18 cellular contexts compared by ENCODE assay signal in genomic region chr11:13102865-13103539, GRCh38.
"Had no signal": no experiment of that assay in that cellular context is flagged by ENCODE, and none has a peak within 500 bp of the region (broad histone marks: within the 10 kb centered on the region; RNA-seq: fewer than 3 reads in every experiment).

No MANE protein-coding gene starts in this region.

- H3K36me3 Mint-ChIP-seq: activated CD4-positive, alpha-beta memory T cell treated with anti-CD3 and anti-CD28 coated beads for 36 hours; activated naive CD8-positive, alpha-beta T cell had no signal

- H3K4me3 ChIP-seq: body of pancreas, lung, prostate gland, right atrium auricular region, tibial artery had no signal

- H3K4me1 Mint-ChIP-seq: activated CD4-positive, alpha-beta T cell treated with anti-CD3 and anti-CD28 coated beads for 36 hours had no signal

- H3K27ac ChIP-seq: body of pancreas, prostate gland, right atrium auricular region, tibial artery had no signal

- H3K27me3 ChIP-seq: body of pancreas, right atrium auricular region had no signal

- ATAC-seq: activated CD4-positive, alpha-beta T cell treated with anti-CD3 and anti-CD28 coated beads for 36 hours; body of pancreas; stimulated activated naive CD8-positive, alpha-beta T cell treated with anti-CD3 and anti-CD28 coated beads, Interleukin-15, Interleukin-2, amounts not matched to agents 100 U/mL and 50 U/mL, for 24 hours had no signal

- H3K4me3 Mint-ChIP-seq: activated CD4-positive, alpha-beta memory T cell treated with anti-CD3 and anti-CD28 coated beads for 36 hours; activated CD4-positive, alpha-beta T cell treated with anti-CD3 and anti-CD28 coated beads for 36 hours; activated naive CD8-positive, alpha-beta T cell; activated T-helper 1 cell treated with anti-CD3 and anti-CD28 coated beads, Interleukin-12 subunit alpha, Interleukin-12 subunit beta, Interleukin-2, Interleukin-4 antibody, amounts not matched to agents 30 ng/mL and 10 ng/mL and 1 ng/mL, durations not matched to agents 14 hours and 24 hours and 36 hours; nephron had no signal

- H3K27ac Mint-ChIP-seq: activated CD4-positive, alpha-beta memory T cell treated with anti-CD3 and anti-CD28 coated beads for 36 hours; activated CD4-positive, alpha-beta T cell treated with anti-CD3 and anti-CD28 coated beads for 36 hours; activated naive CD8-positive, alpha-beta T cell; activated T-helper 1 cell treated with anti-CD3 and anti-CD28 coated beads, Interleukin-12 subunit alpha, Interleukin-12 subunit beta, Interleukin-2, Interleukin-4 antibody, amounts not matched to agents 30 ng/mL and 10 ng/mL and 1 ng/mL, durations not matched to agents 14 hours and 24 hours and 36 hours; nephron had no signal

- H3K4me1 ChIP-seq: prostate gland, tibial artery had no signal

- H3K9me3 ChIP-seq: body of pancreas, prostate gland, right atrium auricular region, tibial artery had no signal

- H3K9me3 Mint-ChIP-seq: activated CD4-positive, alpha-beta memory T cell treated with anti-CD3 and anti-CD28 coated beads for 36 hours; activated T-helper 1 cell treated with anti-CD3 and anti-CD28 coated beads, Interleukin-12 subunit alpha, Interleukin-12 subunit beta, Interleukin-2, Interleukin-4 antibody, amounts not matched to agents 30 ng/mL and 10 ng/mL and 1 ng/mL, durations not matched to agents 14 hours and 24 hours and 36 hours; nephron had no signal

- DNase-seq: activated CD4-positive, alpha-beta memory T cell treated with anti-CD3 and anti-CD28 coated beads for 36 hours; activated CD4-positive, alpha-beta T cell treated with anti-CD3 and anti-CD28 coated beads for 36 hours; activated gamma-delta T cell treated with Interleukin-2 at 50 U/mL for 16 hours; activated T-cell treated with anti-CD3 and anti-CD28 coated beads for 4 hours; amniotic stem cell; body of pancreas; dorsolateral prefrontal cortex; glutamatergic neuron; stimulated activated CD4-positive, alpha-beta T cell treated with anti-CD3 and anti-CD28 coated beads, Interleukin-12 subunit alpha, Interleukin-12 subunit beta, amount 100 ng/mL, for 4 hours; stimulated activated CD4-positive, alpha-beta T cell treated with anti-CD3 and anti-CD28 coated beads, Interleukin-2, amount 100 ng/mL, for 24 hours; stimulated activated naive CD8-positive, alpha-beta T cell treated with anti-CD3 and anti-CD28 coated beads, Interleukin-15, Interleukin-2, amounts not matched to agents 100 U/mL and 50 U/mL, for 24 hours; tibial artery had no signal

- H3K36me3 ChIP-seq: prostate gland, right atrium auricular region, tibial artery had no signal
